8 cellular contexts compared by ENCODE assay signal in genomic region chr1:21022279-21023040, GRCh38.
A peak's percentile ranks its signal among the peaks of the same experiment; 100 is the strongest.
DNase-seq lines count a peak whose midpoint lies in the region; ATAC-seq, FAIRE-seq and TF ChIP-seq lines count a peak whose summit lies in the region.

No MANE protein-coding gene starts in this region.

- peaks cover 3% of the 10 kb centered on the region for H3K9me1 ChIP-seq in keratinocyte (ENCODE audit: control insufficient read depth, extremely low read depth, insufficient read depth, low read length)

- H3K79me2 ChIP-seq in GM23338 (replicated peaks; ENCODE audit: insufficient read depth): peaks cover 78% of the 10 kb centered on the region
- peaks cover 41% of the 10 kb centered on the region for H3K79me2 ChIP-seq in keratinocyte (ENCODE audit: control insufficient read depth, insufficient read depth, low read length)

- H3K27ac Mint-ChIP-seq in GM23338: peak overlapping the region; percentile 80

- DNase-seq in activated T-cell treated with anti-CD3 and anti-CD28 coated beads for 24 hours (ENCODE audit: low read depth) (peak; percentile 32), GM23338 (ENCODE audit: low spot score) (no peak), Kasumi-1 (lab: John Stamatoyannopoulos, UW) (peak; percentile 84 to 91), Peyer's patch (peak in 2 of 3 donors; percentile 48 to 80), brain microvascular endothelial cell (peak; percentile 97), keratinocyte (ENCODE audit: low read depth, low spot score) (peak; percentile 46)
- no peak for DNase-seq in activated T-cell treated with anti-CD3 and anti-CD28 coated beads, Interleukin-2, amount 50 U/mL, for 48 hours
- peak; percentile 53 for DNase-seq in stimulated activated CD4-positive, alpha-beta T cell treated with anti-CD3 and anti-CD28 coated beads, Interleukin-4, amount 100 ng/mL, for 24 hours

- H3K4me2 ChIP-seq in GM23338 (no peak overlapping the region), keratinocyte (ENCODE audit: control insufficient read depth, extremely low read depth, insufficient read depth, low read depth, low read length) (peak overlapping the region; percentile 86)

- peak; percentile 91 for FAIRE-seq in keratinocyte (lab: Jason Lieb, UNC)

- H3K27me3 ChIP-seq in GM23338 (ENCODE audit: insufficient read depth) (no peaks in the 10 kb centered on the region), Peyer's patch (no peaks in the 10 kb centered on the region), brain microvascular endothelial cell (replicated peaks) (no peaks in the 10 kb centered on the region), keratinocyte (ENCODE audit: control insufficient read depth, extremely low read depth, insufficient read depth, low read length) (no peaks in the 10 kb centered on the region)

- ATAC-seq in GM23338: no peak

- in situ Hi-C loops in brain microvascular endothelial cell (cut with HindIII; ENCODE audit: low pct_ligation_motif_present, low sequenced_read_pairs): no loop called here

- TF ChIP-seq CTCF in GM23338 (conservative IDR thresholded peaks at IDR 0.05; ENCODE audit: low read depth in 2 of 2) (no peak), Peyer's patch (IDR thresholded peaks at IDR 0.05) (peak in 1 of 6 experiments; percentile 10), brain microvascular endothelial cell (IDR thresholded peaks at IDR 0.05; ENCODE audit: low read depth, low read length, missing control alignments) (no peak), keratinocyte (optimal IDR thresholded peaks at IDR 0.05 in 1 of 3, IDR thresholded peaks at IDR 0.05 in 1 of 3, conservative IDR thresholded peaks at IDR 0.05 in 1 of 3; ENCODE audit: extremely low read depth in 1 of 3, insufficient read depth in 2 of 3, low read length in 3 of 3) (no peak)

- H3K9me3 Mint-ChIP-seq in GM23338: no peaks in the 10 kb centered on the region

- H3K9me3 ChIP-seq in Peyer's patch: no peaks in the 10 kb centered on the region
- no peaks in the 10 kb centered on the region for H3K9me3 ChIP-seq in keratinocyte (ENCODE audit: control insufficient read depth, low read depth, low read length)

- H3K27me3 Mint-ChIP-seq in GM23338 (ENCODE audit: insufficient read depth, low read depth, poor library complexity): no peaks in the 10 kb centered on the region

- H4K20me1 ChIP-seq in GM23338 (replicated peaks; ENCODE audit: insufficient read depth) (no peaks in the 10 kb centered on the region; the same call in 1 of the 2 replicates), keratinocyte (ENCODE audit: control insufficient read depth, extremely low read depth, insufficient read depth, low read length) (no peaks in the 10 kb centered on the region)

- H3K27ac ChIP-seq in GM23338 (ENCODE audit: low read depth) (0 out of 2 replicates have a peak overlapping the region, but pooled peaks have one; percentile 28), Peyer's patch (peak overlapping the region; percentile 55 to 86 (median 81)), brain microvascular endothelial cell (peak overlapping the region; percentile 93), keratinocyte (ENCODE audit: control insufficient read depth, insufficient read depth, low read length) (peak overlapping the region; percentile 93)

- dilution Hi-C loops in keratinocyte (cut with MboI; ENCODE audit: extremely low pct_ligation_motif_present, low sequenced_read_pairs): no loop called here

- no peak overlapping the region for H3K4me3 Mint-ChIP-seq in GM23338

- no peaks in the 10 kb centered on the region for H3F3A ChIP-seq in GM23338 (replicated peaks; ENCODE audit: low read depth)

- peaks cover 8% of the 10 kb centered on the region; the same call in 2 of the 3 replicates for H3K4me1 Mint-ChIP-seq in GM23338

- H3K4me3 ChIP-seq in GM23338 (no peak overlapping the region), Peyer's patch (peak overlapping the region in 3 of 4 donors; percentile 2 to 6 (median 3)), brain microvascular endothelial cell (ENCODE audit: low read depth, low read length) (no peak overlapping the region), keratinocyte (ENCODE audit: control insufficient read depth in 2 of 3, extremely low read depth in 1 of 3, insufficient read depth in 2 of 3, low read depth in 1 of 3, low read length in 3 of 3) (peak overlapping the region in 2 of 3 experiments; percentile 7 to 56)

- H3K36me3 ChIP-seq in GM23338 (ENCODE audit: insufficient read depth) (no peaks in the 10 kb centered on the region), Peyer's patch (no peaks in the 10 kb centered on the region), brain microvascular endothelial cell (replicated peaks) (no peaks in the 10 kb centered on the region), keratinocyte (ENCODE audit: control insufficient read depth in 2 of 2, extremely low read depth in 1 of 2, insufficient read depth in 2 of 2, low read length in 2 of 2) (no peaks in the 10 kb centered on the region)

- no peaks in the 10 kb centered on the region for H3K9me2 ChIP-seq in GM23338 (ENCODE audit: insufficient read depth)

- H2AFZ ChIP-seq in GM23338 (no peak overlapping the region), keratinocyte (ENCODE audit: control insufficient read depth, low read length) (peak overlapping the region; percentile 45)

- H3K4me1 ChIP-seq in GM23338 (ENCODE audit: insufficient read depth) (0 out of 2 replicates have a peak, but pooled peaks cover 3% of the 10 kb centered on the region), Peyer's patch (peaks cover 0 to 14% (median 2%) of the 10 kb centered on the region in 4 donors), keratinocyte (ENCODE audit: control insufficient read depth, extremely low read depth, insufficient read depth, low read length) (peaks cover 14% of the 10 kb centered on the region)

- H3K9ac ChIP-seq in keratinocyte (ENCODE audit: control insufficient read depth, extremely low read depth, insufficient read depth, low read length): peak overlapping the region; percentile 70

- peaks cover 29% of the 10 kb centered on the region for H3K36me3 Mint-ChIP-seq in GM23338 (ENCODE audit: low read depth)

- TF ChIP-seq POLR2A in Peyer's patch (IDR thresholded peaks at IDR 0.05): peak in 1 of 2 donors; percentile 24

TF ChIP-seq in GM23338, 12 proteins besides CTCF, POLR2A, EP300 and RAD21 (continues in another document):
- TF ChIP-seq EZH2 (IDR thresholded peaks at IDR 0.05; ENCODE audit: low read depth, unreplicated experiment): no peak
- TF ChIP-seq EZH2phosphoT487 (IDR thresholded peaks at IDR 0.05; ENCODE audit: unreplicated experiment): no peak
- TF ChIP-seq STAT1 (IDR thresholded peaks at IDR 0.05; ENCODE audit: unreplicated experiment): no peak
- no peak for TF ChIP-seq POLR2AphosphoS5 (IDR thresholded peaks at IDR 0.05; ENCODE audit: low read depth)
- TF ChIP-seq, protein P1, sequence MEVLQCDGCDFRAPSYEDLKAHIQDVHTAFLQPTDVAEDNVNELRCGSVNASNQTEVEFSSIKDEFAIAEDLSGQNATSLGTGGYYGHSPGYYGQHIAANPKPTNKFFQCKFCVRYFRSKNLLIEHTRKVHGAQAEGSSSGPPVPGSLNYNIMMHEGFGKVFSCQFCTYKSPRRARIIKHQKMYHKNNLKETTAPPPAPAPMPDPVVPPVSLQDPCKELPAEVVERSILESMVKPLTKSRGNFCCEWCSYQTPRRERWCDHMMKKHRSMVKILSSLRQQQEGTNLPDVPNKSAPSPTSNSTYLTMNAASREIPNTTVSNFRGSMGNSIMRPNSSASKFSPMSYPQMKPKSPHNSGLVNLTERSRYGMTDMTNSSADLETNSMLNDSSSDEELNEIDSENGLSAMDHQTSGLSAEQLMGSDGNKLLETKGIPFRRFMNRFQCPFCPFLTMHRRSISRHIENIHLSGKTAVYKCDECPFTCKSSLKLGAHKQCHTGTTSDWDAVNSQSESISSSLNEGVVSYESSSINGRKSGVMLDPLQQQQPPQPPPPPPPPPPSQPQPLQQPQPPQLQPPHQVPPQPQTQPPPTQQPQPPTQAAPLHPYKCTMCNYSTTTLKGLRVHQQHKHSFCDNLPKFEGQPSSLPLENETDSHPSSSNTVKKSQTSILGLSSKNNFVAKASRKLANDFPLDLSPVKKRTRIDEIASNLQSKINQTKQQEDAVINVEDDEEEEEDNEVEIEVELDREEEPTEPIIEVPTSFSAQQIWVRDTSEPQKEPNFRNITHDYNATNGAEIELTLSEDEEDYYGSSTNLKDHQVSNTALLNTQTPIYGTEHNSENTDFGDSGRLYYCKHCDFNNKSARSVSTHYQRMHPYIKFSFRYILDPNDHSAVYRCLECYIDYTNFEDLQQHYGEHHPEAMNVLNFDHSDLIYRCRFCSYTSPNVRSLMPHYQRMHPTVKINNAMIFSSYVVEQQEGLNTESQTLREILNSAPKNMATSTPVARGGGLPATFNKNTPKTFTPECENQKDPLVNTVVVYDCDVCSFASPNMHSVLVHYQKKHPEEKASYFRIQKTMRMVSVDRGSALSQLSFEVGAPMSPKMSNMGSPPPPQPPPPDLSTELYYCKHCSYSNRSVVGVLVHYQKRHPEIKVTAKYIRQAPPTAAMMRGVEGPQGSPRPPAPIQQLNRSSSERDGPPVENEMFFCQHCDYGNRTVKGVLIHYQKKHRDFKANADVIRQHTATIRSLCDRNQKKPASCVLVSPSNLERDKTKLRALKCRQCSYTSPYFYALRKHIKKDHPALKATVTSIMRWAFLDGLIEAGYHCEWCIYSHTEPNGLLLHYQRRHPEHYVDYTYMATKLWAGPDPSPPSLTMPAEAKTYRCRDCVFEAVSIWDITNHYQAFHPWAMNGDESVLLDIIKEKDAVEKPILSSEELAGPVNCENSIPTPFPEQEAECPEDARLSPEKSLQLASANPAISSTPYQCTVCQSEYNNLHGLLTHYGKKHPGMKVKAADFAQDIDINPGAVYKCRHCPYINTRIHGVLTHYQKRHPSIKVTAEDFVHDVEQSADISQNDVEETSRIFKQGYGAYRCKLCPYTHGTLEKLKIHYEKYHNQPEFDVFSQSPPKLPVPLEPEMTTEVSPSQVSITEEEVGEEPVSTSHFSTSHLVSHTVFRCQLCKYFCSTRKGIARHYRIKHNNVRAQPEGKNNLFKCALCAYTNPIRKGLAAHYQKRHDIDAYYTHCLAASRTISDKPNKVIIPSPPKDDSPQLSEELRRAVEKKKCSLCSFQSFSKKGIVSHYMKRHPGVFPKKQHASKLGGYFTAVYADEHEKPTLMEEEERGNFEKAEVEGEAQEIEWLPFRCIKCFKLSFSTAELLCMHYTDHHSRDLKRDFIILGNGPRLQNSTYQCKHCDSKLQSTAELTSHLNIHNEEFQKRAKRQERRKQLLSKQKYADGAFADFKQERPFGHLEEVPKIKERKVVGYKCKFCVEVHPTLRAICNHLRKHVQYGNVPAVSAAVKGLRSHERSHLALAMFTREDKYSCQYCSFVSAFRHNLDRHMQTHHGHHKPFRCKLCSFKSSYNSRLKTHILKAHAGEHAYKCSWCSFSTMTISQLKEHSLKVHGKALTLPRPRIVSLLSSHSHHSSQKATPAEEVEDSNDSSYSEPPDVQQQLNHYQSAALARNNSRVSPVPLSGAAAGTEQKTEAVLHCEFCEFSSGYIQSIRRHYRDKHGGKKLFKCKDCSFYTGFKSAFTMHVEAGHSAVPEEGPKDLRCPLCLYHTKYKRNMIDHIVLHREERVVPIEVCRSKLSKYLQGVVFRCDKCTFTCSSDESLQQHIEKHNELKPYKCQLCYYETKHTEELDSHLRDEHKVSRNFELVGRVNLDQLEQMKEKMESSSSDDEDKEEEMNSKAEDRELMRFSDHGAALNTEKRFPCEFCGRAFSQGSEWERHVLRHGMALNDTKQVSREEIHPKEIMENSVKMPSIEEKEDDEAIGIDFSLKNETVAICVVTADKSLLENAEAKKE (CRISPR knock-in tag; IDR thresholded peaks at IDR 0.05): no peak

Comparison
In these comparisons a context has a peak if more than half of its experiments do, and no peak if none do; other contexts are left out.
1. DNase-seq: peak in activated T-cell treated with anti-CD3 and anti-CD28 coated beads for 24 hours (single experiment), Kasumi-1 (2 of 2), Peyer's patch (2 of 3), brain microvascular endothelial cell (single experiment), keratinocyte (single experiment) and stimulated activated CD4-positive, alpha-beta T cell treated with anti-CD3 and anti-CD28 coated beads, Interleukin-4, amount 100 ng/mL, for 24 hours (single experiment); none in activated T-cell treated with anti-CD3 and anti-CD28 coated beads, Interleukin-2, amount 50 U/mL, for 48 hours (0 of 2) and GM23338 (single experiment).
2. H3K27ac ChIP-seq: peak in every context shown above with its lines; median percentile 93 in brain microvascular endothelial cell; 93 in keratinocyte; 81 in Peyer's patch; 28 in GM23338.
3. H3K4me3 ChIP-seq: peak in Peyer's patch (3 of 4) and keratinocyte (2 of 3); none in GM23338 (single experiment) and brain microvascular endothelial cell (single experiment).